In the genomic region with DNA sequence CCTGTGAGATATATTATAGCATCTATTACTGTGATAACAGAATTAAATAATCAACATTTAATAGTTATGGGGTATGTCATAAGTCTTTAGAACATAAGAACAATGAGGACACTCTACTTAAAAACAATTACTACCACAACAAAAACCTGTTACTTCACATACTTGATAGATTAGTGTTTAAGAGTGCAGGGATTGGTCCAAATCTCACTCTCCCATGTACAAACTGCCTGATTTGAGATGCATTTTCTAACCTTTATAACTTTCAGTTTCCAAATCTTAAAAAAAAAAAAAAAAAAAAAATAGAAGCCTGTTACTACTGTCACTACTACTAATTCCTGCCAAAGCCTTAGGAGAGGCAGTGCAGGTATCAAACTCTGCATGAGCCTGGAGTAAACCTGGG, we compare ENCODE assay signal across 18 cellular contexts. TPM values are rescaled to one million over a fixed set of nuclear protein-coding genes. Genes with fewer than 3 reads are reported as not detected.
DNase-seq lines count a peak whose midpoint lies in the region; ATAC-seq, FAIRE-seq and TF ChIP-seq lines count a peak whose summit lies in the region.
"Had no signal": no experiment of that assay in that cellular context is flagged by ENCODE, and none has a peak within 500 bp of the region (broad histone marks: within the 10 kb centered on the region; RNA-seq: fewer than 3 reads in every experiment).

No MANE protein-coding gene starts in this region.

- DNase-seq in AG20443 (ENCODE audit: low spot score) (peak; percentile 10), GM12878 (ENCODE audit: low read depth, low spot score) (no peak), hepatocyte (ENCODE audit: low spot score) (no peak), skeletal muscle cell (ENCODE audit: low read depth) (no peak), germinal center (ENCODE audit: low spot score) (no peak)
- DNase-seq in naive thymus-derived CD4-positive, alpha-beta T cell, result no peak
- DNase-seq: activated CD4-positive, alpha-beta T cell treated with anti-CD3 and anti-CD28 coated beads for 48 hours; activated naive CD4-positive, alpha-beta T cell treated with Interleukin-2 at 50 U/mL for 16 hours; AML-193; GOT3; NCI-H1694 treated with DMSO at 0.1 percent for 48 hours; NK-92 treated with Interleukin-12 subunit alpha and Interleukin-12 subunit beta, amount 100 ng/mL, for 24 hours had no signal

- POLR2A ChIA-PET in GM12878 (lab: Charles Lee), result no interaction called here
- POLR2A ChIA-PET in naive thymus-derived CD4-positive, alpha-beta T cell (lab: Charles Lee), result no interaction called here

- in situ Hi-C loops in GM12878 (cut with MboI), result no loop called here

- no TSS peak for BruUV-seq in GM12878 (replicated peaks; lab: Mats Ljungman, UMichigan)

- H3K27ac ChIP-seq in GM12878 (ENCODE audit: control insufficient read depth, insufficient read depth) (no peak overlapping the region), hepatocyte (peak overlapping the region; percentile 16)
- H3K27ac ChIP-seq in naive thymus-derived CD4-positive, alpha-beta T cell (ENCODE audit: low read depth, low read length), result no peak overlapping the region
- H3K27ac ChIP-seq: HL-60 had no signal

- no peak overlapping the region for H2AFZ ChIP-seq in GM12878 (ENCODE audit: control insufficient read depth, low read depth, low read length)
- H2AFZ ChIP-seq in hepatocyte, result no peak overlapping the region

- no peak for TF ChIP-seq EP300 in GM12878 (IDR thresholded peaks at IDR 0.05; ENCODE audit: borderline replicate concordance in 1 of 2, control insufficient read depth in 1 of 2, low read depth in 2 of 2, low read length in 2 of 2)

- TF ChIP-seq POLR2A in GM12878 (IDR thresholded peaks at IDR 0.05; ENCODE audit: low read depth, low read length), result no peak

- no peaks in the 10 kb centered on the region for H3K4me1 ChIP-seq in GM12878 (ENCODE audit: control insufficient read depth, insufficient read depth, low read length)
- no peaks in the 10 kb centered on the region for H3K4me1 ChIP-seq in hepatocyte (ENCODE audit: insufficient read depth)
- no peaks in the 10 kb centered on the region for H3K4me1 ChIP-seq in naive thymus-derived CD4-positive, alpha-beta T cell (ENCODE audit: control insufficient read depth in 2 of 2, insufficient read depth in 2 of 2, low read length in 2 of 2)

- H3K9me2 ChIP-seq in hepatocyte (replicated peaks; ENCODE audit: insufficient read depth), result no peaks in the 10 kb centered on the region

- no peak overlapping the region for H3K4me3 ChIP-seq in GM12878
- peak overlapping the region; percentile 19 for H3K4me3 ChIP-seq in hepatocyte
- peak overlapping the region; percentile 20 for H3K4me3 ChIP-seq in skeletal muscle cell (ENCODE audit: low read depth, low read length)
- no peak overlapping the region for H3K4me3 ChIP-seq in naive thymus-derived CD4-positive, alpha-beta T cell (ENCODE audit: low read length)

- H4K20me1 ChIP-seq in GM12878 (ENCODE audit: control insufficient read depth, insufficient read depth) (no peaks in the 10 kb centered on the region), hepatocyte (ENCODE audit: insufficient read depth, poor library complexity, severe bottlenecking) (peaks cover 42% of the 10 kb centered on the region)

- H3K9ac ChIP-seq in GM12878 (ENCODE audit: control insufficient read depth, insufficient read depth, low read length), result no peak overlapping the region

- H3K27me3 ChIP-seq in GM12878 (replicated peaks in 1 of 2; ENCODE audit: control insufficient read depth in 2 of 2, insufficient read depth in 2 of 2, low read length in 1 of 2), result no peaks in the 10 kb centered on the region
- no peaks in the 10 kb centered on the region for H3K27me3 ChIP-seq in hepatocyte
- no peaks in the 10 kb centered on the region for H3K27me3 ChIP-seq in naive thymus-derived CD4-positive, alpha-beta T cell (ENCODE audit: control insufficient read depth in 2 of 2, insufficient read depth in 2 of 2, low read length in 2 of 2)

- H3K36me3 Mint-ChIP-seq in naive thymus-derived CD4-positive, alpha-beta T cell, result no peaks in the 10 kb centered on the region

- H3K4me2 ChIP-seq in GM12878 (ENCODE audit: control insufficient read depth, insufficient read depth) (no peak overlapping the region), hepatocyte (peak overlapping the region; percentile 74)

- TF ChIP-seq CTCF in GM12878 (IDR thresholded peaks at IDR 0.05 in 2 of 3, conservative IDR thresholded peaks at IDR 0.05 in 1 of 3; ENCODE audit: control insufficient read depth in 2 of 3, extremely low read depth in 1 of 3, insufficient read depth in 1 of 3, low read depth in 3 of 3, low read length in 3 of 3) (no peak), hepatocyte (IDR thresholded peaks at IDR 0.05; ENCODE audit: poor library complexity) (no peak)

- H3K36me3 ChIP-seq in GM12878 (ENCODE audit: control insufficient read depth in 2 of 2, insufficient read depth in 2 of 2, low read length in 1 of 2) (no peaks in the 10 kb centered on the region), hepatocyte (replicated peaks; ENCODE audit: insufficient read depth, low read depth) (no peaks in the 10 kb centered on the region)
- no peaks in the 10 kb centered on the region for H3K36me3 ChIP-seq in naive thymus-derived CD4-positive, alpha-beta T cell (ENCODE audit: control insufficient read depth in 2 of 3, insufficient read depth in 3 of 3, low read length in 3 of 3)

- H3K9me3 ChIP-seq in GM12878 (replicated peaks; ENCODE audit: control insufficient read depth, insufficient read depth, low read length) (no peaks in the 10 kb centered on the region), hepatocyte (ENCODE audit: low read depth) (no peaks in the 10 kb centered on the region)
- H3K9me3 ChIP-seq in naive thymus-derived CD4-positive, alpha-beta T cell (ENCODE audit: control insufficient read depth in 2 of 3, low read length in 3 of 3), result no peaks in the 10 kb centered on the region

- intact Hi-C loops in GM12878 (cut with micrococcal nuclease; ENCODE audit: unreplicated experiment), result no loop called here
- intact Hi-C loops in naive thymus-derived CD4-positive, alpha-beta T cell (cut with micrococcal nuclease), result no loop called here

- H3K79me2 ChIP-seq in GM12878 (ENCODE audit: control insufficient read depth, insufficient read depth, low read length) (no peaks in the 10 kb centered on the region), hepatocyte (peaks cover 91% of the 10 kb centered on the region)

- ATAC-seq in GM12878 (peak; percentile 21), GM21447 (IDR thresholded peaks at IDR 0.05; ENCODE audit: unreplicated experiment) (no peak), GM21723 (IDR thresholded peaks at IDR 0.05; ENCODE audit: unreplicated experiment) (no peak)
- no peak for ATAC-seq in naive thymus-derived CD4-positive, alpha-beta T cell

- no peak for FAIRE-seq in GM12878 (lab: Jason Lieb, UNC)
- FAIRE-seq: colon, endothelial cell of umbilical vein had no signal

- H3K27ac Mint-ChIP-seq in naive thymus-derived CD4-positive, alpha-beta T cell, result no peak overlapping the region
- H3K27ac Mint-ChIP-seq: stimulated activated naive CD8-positive, alpha-beta T cell treated with anti-CD3 and anti-CD28 coated beads, Interleukin-15, Interleukin-2, amounts not matched to agents 100 ng/mL and 50 ng/mL, for 24 hours had no signal

- CTCF ChIA-PET in GM12878 (lab: Yijun Ruan, JAX), result no interaction called here
- CTCF ChIA-PET in naive thymus-derived CD4-positive, alpha-beta T cell (lab: Charles Lee), result no interaction called here

- no peaks in the 10 kb centered on the region for H3K27me3 Mint-ChIP-seq in naive thymus-derived CD4-positive, alpha-beta T cell
- H3K27me3 Mint-ChIP-seq: stimulated activated naive CD8-positive, alpha-beta T cell treated with anti-CD3 and anti-CD28 coated beads, Interleukin-15, Interleukin-2, amounts not matched to agents 100 ng/mL and 50 ng/mL, for 24 hours had no signal

- H3K4me1 Mint-ChIP-seq in naive thymus-derived CD4-positive, alpha-beta T cell, result no peaks in the 10 kb centered on the region

- SMC1A ChIA-PET in GM12878 (lab: Charles Lee; ENCODE audit: uncharacterized antibody, unreplicated experiment), result no interaction called here

- peaks cover 0 to 7% (median 0%) of the 10 kb centered on the region in 11 donors for H3K9me3 Mint-ChIP-seq in naive thymus-derived CD4-positive, alpha-beta T cell
- H3K9me3 Mint-ChIP-seq: stimulated activated naive CD8-positive, alpha-beta T cell treated with anti-CD3 and anti-CD28 coated beads, Interleukin-15, Interleukin-2, amounts not matched to agents 100 ng/mL and 50 ng/mL, for 24 hours had no signal

- H3K4me3 Mint-ChIP-seq in naive thymus-derived CD4-positive, alpha-beta T cell, result no peak overlapping the region
- H3K4me3 Mint-ChIP-seq: stimulated activated naive CD8-positive, alpha-beta T cell treated with anti-CD3 and anti-CD28 coated beads, Interleukin-15, Interleukin-2, amounts not matched to agents 100 ng/mL and 50 ng/mL, for 24 hours had no signal

- RAD21 ChIA-PET in GM12878 (lab: Charles Lee; ENCODE audit: unreplicated experiment), result no interaction called here

- no peak for TF ChIP-seq RAD21 in GM12878 (IDR thresholded peaks at IDR 0.05; ENCODE audit: insufficient read depth, low read depth, low read length)

RNA-seq across cellular contexts. Expression of a gene that starts 5.6 kb away (rescaled TPM):
- 6.6 and 7.3 TPM in 2 replicates for total RNA-seq in GM12878 (2013; cell fraction: nucleolus; rRNA removed)
- total RNA-seq in GM12878 (2014; rRNA removed), result 1.4 and 1.9 TPM in 2 replicates
- 1.4 and 2.0 TPM in 2 replicates for total RNA-seq in GM12878 (2014; rRNA removed; fragmentation: Illumina TruSeq; extraction: Trizol)
- 1.4 TPM in 2 replicates for total RNA-seq in GM12878 (2021)
- 0.18 TPM for polyA plus RNA-seq in GM12878 (2011; ENCODE audit: low read depth)
- polyA plus RNA-seq in GM12878 (2011; rRNA removed), result 0.77 and 1.2 TPM in 2 replicates
- polyA plus RNA-seq in GM12878 (2011; cell fraction: cytosol; rRNA removed), result 0.66 and 0.82 TPM in 2 replicates
- polyA plus RNA-seq in GM12878 (2011; cell fraction: nucleus; rRNA removed), result 1.1 TPM in 2 replicates
- 0.53 TPM in 2 replicates for polyA plus RNA-seq in GM12878 (2012)
- polyA plus RNA-seq in GM12878 (2014; fragmentation: Illumina TruSeq; extraction: Trizol), result 1.3 TPM in 2 replicates
- under 1 TPM; 0.46 to 0.89 TPM for polyA plus RNA-seq in GM12878 (2014; fragmentation: Nextera tagmentation; extraction: Ambion mirVana)
- 0.62 and 0.82 TPM in 2 replicates for polyA plus RNA-seq in GM12878 (2014; rRNA removed)
- polyA plus RNA-seq in GM12878 (2016; fragmentation: Nextera tagmentation; extraction: Ambion mirVana), result 1 to 10 TPM in 1 of 2 experiments, under 1 TPM in 1; 0.83 to 1.0 TPM
- 2.2 and 2.9 TPM in 2 replicates for polyA minus RNA-seq in GM12878 (2011; rRNA and poly(A)+ RNA removed)
- polyA minus RNA-seq in GM12878 (2011; cell fraction: cytosol; rRNA and poly(A)+ RNA removed), result 0.73 and 1.2 TPM in 2 replicates
- 2.5 and 2.8 TPM in 2 replicates for polyA minus RNA-seq in GM12878 (2011; cell fraction: nucleus; rRNA and poly(A)+ RNA removed)
- 70.9 and 73.4 TPM in 2 replicates for total RNA-seq in hepatocyte
- 15.1 and 17.2 TPM in 2 replicates for polyA plus RNA-seq in hepatocyte
- under 1 TPM in 3 of 5 experiments, not detected in 2; 0.05 to 0.30 (median 0.12) TPM for total RNA-seq in naive thymus-derived CD4-positive, alpha-beta T cell
- under 1 TPM; 0.06 to 0.33 TPM for polyA plus RNA-seq in naive thymus-derived CD4-positive, alpha-beta T cell

Comparison
In these comparisons a context has a peak if more than half of its experiments do, and no peak if none do; other contexts are left out.
1. H3K4me3 ChIP-seq: peak in hepatocyte (single experiment) and skeletal muscle cell (single experiment); none in GM12878 (single experiment) and naive thymus-derived CD4-positive, alpha-beta T cell (single experiment).